In genomic region chr22:43090130-43090789, GRCh38 we compare ENCODE assay signal across 2 cellular contexts.
TF ChIP-seq lines count a peak whose summit lies in the region.

No MANE protein-coding gene starts in this region.

TF ChIP-seq in HCT116, 20 proteins besides CTCF, POLR2A, EP300 and RAD21:
- TF ChIP-seq YY1 (IDR thresholded peaks at IDR 0.05; ENCODE audit: extremely low read depth, insufficient replicate concordance, low read depth, low read length) (no peak), JUND (IDR thresholded peaks at IDR 0.05) (no peak), REST (IDR thresholded peaks at IDR 0.05; ENCODE audit: low read depth) (no peak), POLR2AphosphoS5 (IDR thresholded peaks at IDR 0.05; ENCODE audit: low read depth, low read length) (peak; percentile 25; the same call in 1 of the 2 replicates), EGR1 (IDR thresholded peaks at IDR 0.05; ENCODE audit: low read depth) (no peak), EZH2 (IDR thresholded peaks at IDR 0.05) (no peak), ELF1 (IDR thresholded peaks at IDR 0.05; ENCODE audit: borderline replicate concordance, low read depth) (no peak), TCF7L2 (IDR thresholded peaks at IDR 0.05; ENCODE audit: borderline replicate concordance, extremely low read depth, insufficient read depth, insufficient read length) (no peak), SRF (IDR thresholded peaks at IDR 0.05; ENCODE audit: low read depth) (no peak), SP1 (IDR thresholded peaks at IDR 0.05; ENCODE audit: low read depth) (no peak), EZH2phosphoT487 (IDR thresholded peaks at IDR 0.05; ENCODE audit: borderline replicate concordance) (no peak), SIN3A (IDR thresholded peaks at IDR 0.05; ENCODE audit: low read depth) (no peak), ZNF274 (IDR thresholded peaks at IDR 0.05; ENCODE audit: low read depth, low read length) (no peak), ZFX (IDR thresholded peaks at IDR 0.05) (0 out of 2 replicates have a peak, but pooled peaks have one; percentile 8), FOSL1 (IDR thresholded peaks at IDR 0.05; ENCODE audit: low read depth) (no peak), MAX (IDR thresholded peaks at IDR 0.05) (peak; percentile 73), CEBPB (IDR thresholded peaks at IDR 0.05; ENCODE audit: low read depth) (no peak), CBX3 (IDR thresholded peaks at IDR 0.05; ENCODE audit: low read depth) (peak; percentile 47; the same call in 1 of the 2 replicates)
- TF ChIP-seq, protein P1, sequence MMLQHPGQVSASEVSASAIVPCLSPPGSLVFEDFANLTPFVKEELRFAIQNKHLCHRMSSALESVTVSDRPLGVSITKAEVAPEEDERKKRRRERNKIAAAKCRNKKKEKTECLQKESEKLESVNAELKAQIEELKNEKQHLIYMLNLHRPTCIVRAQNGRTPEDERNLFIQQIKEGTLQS (IDR thresholded peaks at IDR 0.05) = no peak
- TF ChIP-seq, protein P2, sequence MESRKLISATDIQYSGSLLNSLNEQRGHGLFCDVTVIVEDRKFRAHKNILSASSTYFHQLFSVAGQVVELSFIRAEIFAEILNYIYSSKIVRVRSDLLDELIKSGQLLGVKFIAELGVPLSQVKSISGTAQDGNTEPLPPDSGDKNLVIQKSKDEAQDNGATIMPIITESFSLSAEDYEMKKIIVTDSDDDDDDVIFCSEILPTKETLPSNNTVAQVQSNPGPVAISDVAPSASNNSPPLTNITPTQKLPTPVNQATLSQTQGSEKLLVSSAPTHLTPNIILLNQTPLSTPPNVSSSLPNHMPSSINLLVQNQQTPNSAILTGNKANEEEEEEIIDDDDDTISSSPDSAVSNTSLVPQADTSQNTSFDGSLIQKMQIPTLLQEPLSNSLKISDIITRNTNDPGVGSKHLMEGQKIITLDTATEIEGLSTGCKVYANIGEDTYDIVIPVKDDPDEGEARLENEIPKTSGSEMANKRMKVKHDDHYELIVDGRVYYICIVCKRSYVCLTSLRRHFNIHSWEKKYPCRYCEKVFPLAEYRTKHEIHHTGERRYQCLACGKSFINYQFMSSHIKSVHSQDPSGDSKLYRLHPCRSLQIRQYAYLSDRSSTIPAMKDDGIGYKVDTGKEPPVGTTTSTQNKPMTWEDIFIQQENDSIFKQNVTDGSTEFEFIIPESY (IDR thresholded peaks at IDR 0.05; ENCODE audit: extremely low read depth, insufficient replicate concordance, low read length) = no peak

TF ChIP-seq in neural cell, 6 proteins besides CTCF, POLR2A, EP300 and RAD21:
- no peak for TF ChIP-seq REST (IDR thresholded peaks at IDR 0.05; ENCODE audit: borderline replicate concordance)
- no peak for TF ChIP-seq TAF1 (IDR thresholded peaks at IDR 0.05; ENCODE audit: low read depth)
- no peak for TF ChIP-seq POLR2AphosphoS5 (IDR thresholded peaks at IDR 0.05)
- no peak for TF ChIP-seq EZH2 (IDR thresholded peaks at IDR 0.05; ENCODE audit: borderline replicate concordance, insufficient read depth, low read length, poor library complexity, severe bottlenecking)
- no peak for TF ChIP-seq MXI1 (conservative IDR thresholded peaks at IDR 0.05; ENCODE audit: poor library complexity, severe bottlenecking)
- TF ChIP-seq SMC3 (conservative IDR thresholded peaks at IDR 0.05; ENCODE audit: poor library complexity) = peak; percentile 53
